ENCODE assay signal across 8 cellular contexts in genomic region chrX:385736-386135, GRCh38. TPM values are rescaled to one million over a fixed set of nuclear protein-coding genes. Genes with fewer than 3 reads are reported as not detected.
DNase-seq lines count a peak whose midpoint lies in the region; ATAC-seq and TF ChIP-seq lines count a peak whose summit lies in the region.
"Not testable (repeated sequence)": the region's sequence is repeated elsewhere in the genome, so short reads cannot be mapped to it uniquely, and the experiment has no call there.

No MANE protein-coding gene starts in this region.

- TF ChIP-seq CTCF in endodermal cell (conservative IDR thresholded peaks at IDR 0.05); testis (IDR thresholded peaks at IDR 0.05): not testable (repeated sequence)

- not testable (repeated sequence) for H3K27me3 ChIP-seq in CD4-positive, alpha-beta memory T cell (ENCODE audit: insufficient read depth, low read length); HUES64 (ENCODE audit: insufficient read depth, low read length); endodermal cell (ENCODE audit: control insufficient read depth, insufficient read depth, low read length, poor library complexity, severe bottlenecking); neuron (ENCODE audit: insufficient read depth, low read length); testis

- intact Hi-C loops in CD4-positive, alpha-beta memory T cell (cut with micrococcal nuclease) = loop anchor here (2.0 to 10.0 kb wide), 2 partner anchors 1067 to 1279 kb away; partner anchors contain the start of gene ASMTL
- intact Hi-C loops in testis (cut with DNase I; ENCODE audit: low total_unique reads) = not testable (repeated sequence)

- not testable (repeated sequence) for H3K9me3 Mint-ChIP-seq in CD4-positive, alpha-beta memory T cell; T-cell; activated naive CD8-positive, alpha-beta T cell (ENCODE audit: low read depth); endodermal cell

- H3K27ac Mint-ChIP-seq in CD4-positive, alpha-beta memory T cell = peak overlapping the region in 5 of 7 donors; percentile 12 to 82 (median 50)
- H3K27ac Mint-ChIP-seq in T-cell; activated naive CD8-positive, alpha-beta T cell; endodermal cell: not testable (repeated sequence)

- H3K36me3 ChIP-seq in CD4-positive, alpha-beta memory T cell (ENCODE audit: insufficient read depth, low read length); endodermal cell (ENCODE audit: control insufficient read depth, insufficient read depth, low read length); neuron (ENCODE audit: insufficient read depth, low read length); testis (ENCODE audit: low read depth, missing control alignments): not testable (repeated sequence)
- H3K36me3 ChIP-seq in HUES64 (ENCODE audit: insufficient read depth, low read length) = peaks cover 10% of the 10 kb centered on the region; the same call in 1 of the 2 replicates

- not testable (repeated sequence) for DNase-seq in CD4-positive, alpha-beta memory T cell; T-cell; endodermal cell; testis

- CTCF ChIA-PET in CD4-positive, alpha-beta memory T cell (lab: Charles Lee; ENCODE audit: partially characterized antibody); T-cell (lab: Charles Lee): not testable (repeated sequence)

- WGBS in HUES64 = 87% methylated on average over 12 of the region's 12 CpGs
- WGBS in endodermal cell (ENCODE audit: insufficient coverage in 1 of 2, insufficient read length in 1 of 2), 2 experiments = 79 to 90% methylated on average over 5 to 12 of the region's 12 CpGs
- WGBS in testis, 2 donors = 38 to 67% methylated on average over 12 of the region's 12 CpGs

- not testable (repeated sequence) for H3K9ac ChIP-seq in HUES64 (ENCODE audit: low read depth, low read length); endodermal cell (ENCODE audit: extremely low read depth, low read length, poor library complexity, severe bottlenecking)

- peak overlapping the region in 7 of 8 donors; percentile 50 to 72 (median 66) for H3K4me3 Mint-ChIP-seq in CD4-positive, alpha-beta memory T cell
- H3K4me3 Mint-ChIP-seq in T-cell (peak overlapping the region; percentile 49 to 65 (median 56)), endodermal cell (peak overlapping the region; percentile 84)
- H3K4me3 Mint-ChIP-seq in activated naive CD8-positive, alpha-beta T cell = peak overlapping the region; percentile 77

- not testable (repeated sequence) for H3K4me1 ChIP-seq in CD4-positive, alpha-beta memory T cell (ENCODE audit: insufficient read depth, low read length); HUES64 (ENCODE audit: insufficient read depth, low read length); endodermal cell (ENCODE audit: control insufficient read depth, insufficient read depth, low read length); neuron (ENCODE audit: insufficient read depth, low read length); testis

- TF ChIP-seq POLR2A in testis (IDR thresholded peaks at IDR 0.05) = not testable (repeated sequence)

- H3K36me3 Mint-ChIP-seq in CD4-positive, alpha-beta memory T cell; T-cell; activated naive CD8-positive, alpha-beta T cell: not testable (repeated sequence)
- peaks cover 12% of the 10 kb centered on the region for H3K36me3 Mint-ChIP-seq in endodermal cell (ENCODE audit: low read depth)

- not testable (repeated sequence) for ATAC-seq in T-cell (replicated peaks in 1 of 4)

- POLR2A ChIA-PET in CD4-positive, alpha-beta memory T cell (lab: Charles Lee; ENCODE audit: partially characterized antibody); T-cell (lab: Charles Lee): not testable (repeated sequence)

- peaks cover 10 to 14% (median 10%) of the 10 kb centered on the region in 4 donors for H3K4me1 Mint-ChIP-seq in CD4-positive, alpha-beta memory T cell
- H3K4me1 Mint-ChIP-seq in T-cell = peaks cover 8 to 13% (median 8%) of the 10 kb centered on the region in 3 donors
- H3K4me1 Mint-ChIP-seq in activated naive CD8-positive, alpha-beta T cell (ENCODE audit: low read depth) = peaks cover 13% of the 10 kb centered on the region
- not testable (repeated sequence) for H3K4me1 Mint-ChIP-seq in endodermal cell

- not testable (repeated sequence) for H3K4me3 ChIP-seq in CD4-positive, alpha-beta memory T cell (ENCODE audit: low read length in 2 of 2)
- peak overlapping the region; percentile 90 for H3K4me3 ChIP-seq in HUES64 (ENCODE audit: low read length)
- H3K4me3 ChIP-seq in endodermal cell (ENCODE audit: low read length) = peak overlapping the region; percentile 88
- H3K4me3 ChIP-seq in iPS-18c (ENCODE audit: insufficient read depth, low read depth, low read length) = peak overlapping the region; percentile 96; the same call in 1 of the 2 replicates
- H3K4me3 ChIP-seq in neuron (ENCODE audit: low read length) = peak overlapping the region; percentile 90
- H3K4me3 ChIP-seq in testis = peak overlapping the region; percentile 76 to 95

- not testable (repeated sequence) for H3K9me3 ChIP-seq in CD4-positive, alpha-beta memory T cell (ENCODE audit: control insufficient read depth in 1 of 2, low read length in 2 of 2); HUES64 (ENCODE audit: insufficient read depth, low read depth, low read length); endodermal cell (ENCODE audit: control insufficient read depth, low read length); iPS-18c (ENCODE audit: control insufficient read depth, insufficient read depth, low read length); neuron (ENCODE audit: low read length); testis

- not testable (repeated sequence) for H3K27ac ChIP-seq in CD4-positive, alpha-beta memory T cell (ENCODE audit: low read depth, low read length); HUES64 (ENCODE audit: low read depth, low read length); endodermal cell (ENCODE audit: low read depth, low read length); testis

- H3K27me3 Mint-ChIP-seq in CD4-positive, alpha-beta memory T cell; T-cell; activated naive CD8-positive, alpha-beta T cell; endodermal cell (ENCODE audit: insufficient read depth): not testable (repeated sequence)

- not testable (repeated sequence) for H2AFZ ChIP-seq in neuron (ENCODE audit: low read depth, low read length)

RNA-seq across cellular contexts. Expression of gene PPP2R3B, which starts 1.0 kb away (rescaled TPM):
- total RNA-seq in CD4-positive, alpha-beta memory T cell = 10 to 100 TPM; 42.3 to 45.2 TPM
- 1 to 10 TPM; 8.0 to 8.4 TPM for polyA plus RNA-seq in CD4-positive, alpha-beta memory T cell
- polyA plus RNA-seq in HUES64 (2013, experiment 1 of 2) = 39.8 TPM
- 43.6 TPM for polyA plus RNA-seq in HUES64 (2013, experiment 2 of 2)
- total RNA-seq in T-cell = 10 to 100 TPM; 30.5 to 56.5 (median 46.6) TPM
- total RNA-seq in endodermal cell = 10 to 100 TPM; 72.5 to 98.7 TPM
- 66.6 TPM for polyA plus RNA-seq in endodermal cell (2013, experiment 1 of 2)
- 66.5 TPM for polyA plus RNA-seq in endodermal cell (2013, experiment 2 of 2)
- total RNA-seq in testis = 100 to 1,000 TPM in 1 of 2 donors, 10 to 100 TPM in 1; 89.6 to 108 TPM
- polyA plus RNA-seq in testis (ENCODE audit: insufficient read depth, low read depth, low replicate concordance) = 28.3 TPM
